Comparison of ENCODE assay signal across 8 cellular contexts in the genomic region with DNA sequence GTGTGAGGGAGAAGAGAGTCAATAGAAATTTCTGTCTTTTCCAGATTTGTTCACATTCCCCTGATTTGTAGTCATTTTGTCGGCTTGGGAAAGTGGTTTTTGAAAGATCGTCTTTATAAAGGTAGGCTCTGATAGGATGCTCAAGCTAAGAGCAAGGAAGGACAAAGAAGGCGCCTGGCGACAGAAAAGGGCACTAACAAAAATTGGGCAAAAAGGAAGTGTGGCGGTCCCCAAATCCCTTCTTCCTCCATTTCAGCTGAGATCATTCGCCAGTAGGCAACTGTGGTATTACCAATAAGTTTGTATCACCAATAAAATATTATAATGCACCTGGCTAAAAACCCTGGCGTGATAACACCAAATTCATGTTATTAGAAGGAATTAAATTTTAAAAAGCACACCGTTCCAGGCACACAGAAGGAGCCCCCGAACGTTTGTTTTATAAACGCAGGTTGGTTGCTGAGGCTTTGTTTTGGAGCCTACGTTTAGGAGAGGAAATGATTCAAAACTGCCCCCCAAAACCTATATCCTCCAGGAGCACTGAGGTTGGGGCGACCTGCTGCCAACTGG. TPM values are rescaled to one million over a fixed set of nuclear protein-coding genes. Genes with fewer than 3 reads are reported as not detected.
DNase-seq lines count a peak whose midpoint lies in the region; ATAC-seq and TF ChIP-seq lines count a peak whose summit lies in the region.

No MANE protein-coding gene starts in this region.

- ATAC-seq in WTC11, result no peak
- no peak for ATAC-seq in GM19035 (IDR thresholded peaks at IDR 0.05; ENCODE audit: unreplicated experiment)
- ATAC-seq in GM21576 (IDR thresholded peaks at IDR 0.05; ENCODE audit: unreplicated experiment), result no peak

- H3K9me3 Mint-ChIP-seq in WTC11, result peaks cover 3% of the 10 kb centered on the region

- H3K4me3 Mint-ChIP-seq in WTC11, result peak overlapping the region; percentile 96

- peak overlapping the region; percentile 70 for H3K4me2 ChIP-seq in hepatocyte

- H4K20me1 ChIP-seq in hepatocyte (ENCODE audit: insufficient read depth, poor library complexity, severe bottlenecking), result peaks cover 2% of the 10 kb centered on the region

- no peaks in the 10 kb centered on the region for H3K9me2 ChIP-seq in hepatocyte (replicated peaks; ENCODE audit: insufficient read depth)

- peak overlapping the region; percentile 33 for H3K27ac Mint-ChIP-seq in WTC11

- H3K9me3 ChIP-seq in hepatocyte (ENCODE audit: low read depth), result no peaks in the 10 kb centered on the region

- CTCF ChIA-PET in WTC11 (lab: Charles Lee), result interaction anchor here (0.8 to 1.1 kb wide), 6 partner anchors 32 to 65 kb away, joined by 3 to 6 read pairs (median 4); no protein-coding TSS in a partner anchor

- peaks cover 12% of the 10 kb centered on the region for H3K4me1 ChIP-seq in hepatocyte (ENCODE audit: insufficient read depth)

- 37% methylated on average over 13 of the region's 13 CpGs for WGBS in hepatocyte (ENCODE audit: low lambda C conversion rate, missing lambda C conversion rate)

- peaks cover 24% of the 10 kb centered on the region for H3K4me1 Mint-ChIP-seq in WTC11

- POLR2A ChIA-PET in WTC11 (lab: Charles Lee), result interaction anchor here (0.6 to 2.0 kb wide), 16 partner anchors 11 to 678 kb away, joined by 3 to 13 read pairs (median 4); a partner anchor contains a TSS

- H3K79me2 ChIP-seq in hepatocyte, result peaks cover 33% of the 10 kb centered on the region

- TF ChIP-seq CTCF in WTC11 (IDR thresholded peaks at IDR 0.05), result no peak
- TF ChIP-seq CTCF in hepatocyte (IDR thresholded peaks at IDR 0.05; ENCODE audit: poor library complexity), result no peak

- H2AFZ ChIP-seq in hepatocyte, result peak overlapping the region; percentile 52

- no peaks in the 10 kb centered on the region for H3K36me3 ChIP-seq in H7 (replicated peaks; ENCODE audit: control insufficient read depth, insufficient read depth, low read length)
- H3K36me3 ChIP-seq in hepatocyte (replicated peaks; ENCODE audit: insufficient read depth, low read depth), result no peaks in the 10 kb centered on the region

- no peak for DNase-seq in H7
- no peak for DNase-seq in WTC11 (ENCODE audit: low spot score)
- DNase-seq in hepatocyte (ENCODE audit: low spot score), result no peak
- no peak for DNase-seq in NCI-H1105 treated with DMSO at 0.1 percent for 48 hours (lab: John Stamatoyannopoulos, UW)
- no peak for DNase-seq in ureter (ENCODE audit: low spot score)

- H3K27me3 Mint-ChIP-seq in WTC11 (ENCODE audit: low read depth), result no peaks in the 10 kb centered on the region

- 0 out of 2 replicates have a peak, but pooled peaks cover 2% of the 10 kb centered on the region for H3K36me3 Mint-ChIP-seq in WTC11

- H3K27me3 ChIP-seq in H7 (ENCODE audit: control insufficient read depth, insufficient read depth, low read length), result no peaks in the 10 kb centered on the region
- H3K27me3 ChIP-seq in hepatocyte, result no peaks in the 10 kb centered on the region

- peak overlapping the region; percentile 51 for H3K27ac ChIP-seq in hepatocyte
- peak overlapping the region in 20 of 21 experiments; percentile 71 to 97 (median 89) for H3K27ac ChIP-seq in skin epidermis

- H3K4me3 ChIP-seq in H7 (ENCODE audit: insufficient read depth, low read depth, low read length), result peak overlapping the region; percentile 57
- H3K4me3 ChIP-seq in hepatocyte, result peak overlapping the region; percentile 20
- peak overlapping the region; percentile 79 to 97 (median 85) for H3K4me3 ChIP-seq in skin epidermis

TF ChIP-seq in WTC11, 78 proteins besides CTCF, POLR2A, EP300 and RAD21:
- TF ChIP-seq, protein P1, sequence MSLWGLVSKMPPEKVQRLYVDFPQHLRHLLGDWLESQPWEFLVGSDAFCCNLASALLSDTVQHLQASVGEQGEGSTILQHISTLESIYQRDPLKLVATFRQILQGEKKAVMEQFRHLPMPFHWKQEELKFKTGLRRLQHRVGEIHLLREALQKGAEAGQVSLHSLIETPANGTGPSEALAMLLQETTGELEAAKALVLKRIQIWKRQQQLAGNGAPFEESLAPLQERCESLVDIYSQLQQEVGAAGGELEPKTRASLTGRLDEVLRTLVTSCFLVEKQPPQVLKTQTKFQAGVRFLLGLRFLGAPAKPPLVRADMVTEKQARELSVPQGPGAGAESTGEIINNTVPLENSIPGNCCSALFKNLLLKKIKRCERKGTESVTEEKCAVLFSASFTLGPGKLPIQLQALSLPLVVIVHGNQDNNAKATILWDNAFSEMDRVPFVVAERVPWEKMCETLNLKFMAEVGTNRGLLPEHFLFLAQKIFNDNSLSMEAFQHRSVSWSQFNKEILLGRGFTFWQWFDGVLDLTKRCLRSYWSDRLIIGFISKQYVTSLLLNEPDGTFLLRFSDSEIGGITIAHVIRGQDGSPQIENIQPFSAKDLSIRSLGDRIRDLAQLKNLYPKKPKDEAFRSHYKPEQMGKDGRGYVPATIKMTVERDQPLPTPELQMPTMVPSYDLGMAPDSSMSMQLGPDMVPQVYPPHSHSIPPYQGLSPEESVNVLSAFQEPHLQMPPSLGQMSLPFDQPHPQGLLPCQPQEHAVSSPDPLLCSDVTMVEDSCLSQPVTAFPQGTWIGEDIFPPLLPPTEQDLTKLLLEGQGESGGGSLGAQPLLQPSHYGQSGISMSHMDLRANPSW (CRISPR knock-in tag; conservative IDR thresholded peaks at IDR 0.05; ENCODE audit: low read depth), result no peak
- TF ChIP-seq, protein P2, sequence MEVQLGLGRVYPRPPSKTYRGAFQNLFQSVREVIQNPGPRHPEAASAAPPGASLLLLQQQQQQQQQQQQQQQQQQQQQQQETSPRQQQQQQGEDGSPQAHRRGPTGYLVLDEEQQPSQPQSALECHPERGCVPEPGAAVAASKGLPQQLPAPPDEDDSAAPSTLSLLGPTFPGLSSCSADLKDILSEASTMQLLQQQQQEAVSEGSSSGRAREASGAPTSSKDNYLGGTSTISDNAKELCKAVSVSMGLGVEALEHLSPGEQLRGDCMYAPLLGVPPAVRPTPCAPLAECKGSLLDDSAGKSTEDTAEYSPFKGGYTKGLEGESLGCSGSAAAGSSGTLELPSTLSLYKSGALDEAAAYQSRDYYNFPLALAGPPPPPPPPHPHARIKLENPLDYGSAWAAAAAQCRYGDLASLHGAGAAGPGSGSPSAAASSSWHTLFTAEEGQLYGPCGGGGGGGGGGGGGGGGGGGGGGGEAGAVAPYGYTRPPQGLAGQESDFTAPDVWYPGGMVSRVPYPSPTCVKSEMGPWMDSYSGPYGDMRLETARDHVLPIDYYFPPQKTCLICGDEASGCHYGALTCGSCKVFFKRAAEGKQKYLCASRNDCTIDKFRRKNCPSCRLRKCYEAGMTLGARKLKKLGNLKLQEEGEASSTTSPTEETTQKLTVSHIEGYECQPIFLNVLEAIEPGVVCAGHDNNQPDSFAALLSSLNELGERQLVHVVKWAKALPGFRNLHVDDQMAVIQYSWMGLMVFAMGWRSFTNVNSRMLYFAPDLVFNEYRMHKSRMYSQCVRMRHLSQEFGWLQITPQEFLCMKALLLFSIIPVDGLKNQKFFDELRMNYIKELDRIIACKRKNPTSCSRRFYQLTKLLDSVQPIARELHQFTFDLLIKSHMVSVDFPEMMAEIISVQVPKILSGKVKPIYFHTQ (CRISPR knock-in tag; IDR thresholded peaks at IDR 0.05), result no peak
- TF ChIP-seq, protein P3, sequence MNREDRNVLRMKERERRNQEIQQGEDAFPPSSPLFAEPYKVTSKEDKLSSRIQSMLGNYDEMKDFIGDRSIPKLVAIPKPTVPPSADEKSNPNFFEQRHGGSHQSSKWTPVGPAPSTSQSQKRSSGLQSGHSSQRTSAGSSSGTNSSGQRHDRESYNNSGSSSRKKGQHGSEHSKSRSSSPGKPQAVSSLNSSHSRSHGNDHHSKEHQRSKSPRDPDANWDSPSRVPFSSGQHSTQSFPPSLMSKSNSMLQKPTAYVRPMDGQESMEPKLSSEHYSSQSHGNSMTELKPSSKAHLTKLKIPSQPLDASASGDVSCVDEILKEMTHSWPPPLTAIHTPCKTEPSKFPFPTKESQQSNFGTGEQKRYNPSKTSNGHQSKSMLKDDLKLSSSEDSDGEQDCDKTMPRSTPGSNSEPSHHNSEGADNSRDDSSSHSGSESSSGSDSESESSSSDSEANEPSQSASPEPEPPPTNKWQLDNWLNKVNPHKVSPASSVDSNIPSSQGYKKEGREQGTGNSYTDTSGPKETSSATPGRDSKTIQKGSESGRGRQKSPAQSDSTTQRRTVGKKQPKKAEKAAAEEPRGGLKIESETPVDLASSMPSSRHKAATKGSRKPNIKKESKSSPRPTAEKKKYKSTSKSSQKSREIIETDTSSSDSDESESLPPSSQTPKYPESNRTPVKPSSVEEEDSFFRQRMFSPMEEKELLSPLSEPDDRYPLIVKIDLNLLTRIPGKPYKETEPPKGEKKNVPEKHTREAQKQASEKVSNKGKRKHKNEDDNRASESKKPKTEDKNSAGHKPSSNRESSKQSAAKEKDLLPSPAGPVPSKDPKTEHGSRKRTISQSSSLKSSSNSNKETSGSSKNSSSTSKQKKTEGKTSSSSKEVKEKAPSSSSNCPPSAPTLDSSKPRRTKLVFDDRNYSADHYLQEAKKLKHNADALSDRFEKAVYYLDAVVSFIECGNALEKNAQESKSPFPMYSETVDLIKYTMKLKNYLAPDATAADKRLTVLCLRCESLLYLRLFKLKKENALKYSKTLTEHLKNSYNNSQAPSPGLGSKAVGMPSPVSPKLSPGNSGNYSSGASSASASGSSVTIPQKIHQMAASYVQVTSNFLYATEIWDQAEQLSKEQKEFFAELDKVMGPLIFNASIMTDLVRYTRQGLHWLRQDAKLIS (CRISPR knock-in tag; IDR thresholded peaks at IDR 0.05; ENCODE audit: borderline replicate concordance), result no peak
- TF ChIP-seq EMX1 (CRISPR knock-in tag; IDR thresholded peaks at IDR 0.05), result 0 out of 2 replicates have a peak, but pooled peaks have one; percentile 27
- TF ChIP-seq PRRX2 (CRISPR knock-in tag; IDR thresholded peaks at IDR 0.05), result no peak

RNA-seq across cellular contexts. Expression of a gene that starts 0.8 kb away (rescaled TPM):
- total RNA-seq in H7 (2014; rRNA removed; shearing (Covaris generic)), result 39.4 and 41.6 TPM in 2 replicates
- 79.4 to 85.8 TPM (median 79.7 TPM) in 3 replicates for total RNA-seq in WTC11 (2021)
- total RNA-seq in hepatocyte, result 15.5 and 26.4 TPM in 2 replicates
- 9.2 and 21.8 TPM in 2 replicates for polyA plus RNA-seq in hepatocyte
- 48.7 TPM for total RNA-seq in ureter

Comparison
In these comparisons a context has a peak if more than half of its experiments do, and no peak if none do; other contexts are left out.
1. H3K4me3 ChIP-seq: peak in every context shown above with its lines; median percentile 85 in skin epidermis; 57 in H7; 20 in hepatocyte.